Comparison of ENCODE assay signal across 27 cellular contexts in genomic region chr7:5020098-5020497, GRCh38.
"Had no signal": no experiment of that assay in that cellular context is flagged by ENCODE, and none has a peak within 500 bp of the region (broad histone marks: within the 10 kb centered on the region; RNA-seq: fewer than 3 reads in every experiment).

No MANE protein-coding gene starts in this region.

- H3K4me1 Mint-ChIP-seq: activated CD4-positive, alpha-beta memory T cell treated with anti-CD3 and anti-CD28 coated beads, Interleukin-2, amount 10 ng/mL, durations not matched to agents 7 days and 5 days; activated CD4-positive, alpha-beta T cell treated with anti-CD3 and anti-CD28 coated beads, Interleukin-2, amount 10 ng/mL, durations not matched to agents 7 days and 5 days; activated naive CD4-positive, alpha-beta T cell treated with anti-CD3 and anti-CD28 coated beads, Interleukin-2, amount 50 U/mL, for 24 hours had no signal

- H3K4me3 ChIP-seq: heart left ventricle had no signal

- H3K4me3 Mint-ChIP-seq: activated CD4-positive, alpha-beta memory T cell treated with anti-CD3 and anti-CD28 coated beads, Interleukin-2, amount 10 ng/mL, durations not matched to agents 7 days and 5 days; activated CD4-positive, alpha-beta T cell treated with anti-CD3 and anti-CD28 coated beads for 36 hours; activated CD4-positive, alpha-beta T cell treated with anti-CD3 and anti-CD28 coated beads, Interleukin-2, amount 10 ng/mL, durations not matched to agents 7 days and 5 days; activated naive CD4-positive, alpha-beta T cell treated with anti-CD3 and anti-CD28 coated beads for 36 hours; activated naive CD4-positive, alpha-beta T cell treated with anti-CD3 and anti-CD28 coated beads, Interleukin-2, amount 50 U/mL, for 24 hours; activated naive CD8-positive, alpha-beta T cell treated with anti-CD3 and anti-CD28 coated beads, Interleukin-2, amount 10 ng/mL, durations not matched to agents 7 days and 5 days; activated T-helper 1 cell treated with anti-CD3 and anti-CD28 coated beads, Interleukin-12 subunit alpha, Interleukin-12 subunit beta, Interleukin-2, Interleukin-4 antibody, amounts not matched to agents 30 ng/mL and 10 ng/mL and 1 ng/mL, durations not matched to agents 14 hours and 24 hours and 36 hours had no signal

- FAIRE-seq: astrocyte, colon, endometrium, frontal cortex had no signal

- H3K27ac ChIP-seq: brain microvascular endothelial cell, heart left ventricle had no signal

- H3K27me3 ChIP-seq: brain microvascular endothelial cell, heart left ventricle had no signal

- H3K4me1 ChIP-seq: heart left ventricle had no signal

- H3K27ac Mint-ChIP-seq: activated CD4-positive, alpha-beta memory T cell treated with anti-CD3 and anti-CD28 coated beads, Interleukin-2, amount 10 ng/mL, durations not matched to agents 7 days and 5 days; activated CD4-positive, alpha-beta T cell treated with anti-CD3 and anti-CD28 coated beads for 36 hours; activated CD4-positive, alpha-beta T cell treated with anti-CD3 and anti-CD28 coated beads, Interleukin-2, amount 10 ng/mL, durations not matched to agents 7 days and 5 days; activated naive CD4-positive, alpha-beta T cell treated with anti-CD3 and anti-CD28 coated beads for 36 hours; activated naive CD4-positive, alpha-beta T cell treated with anti-CD3 and anti-CD28 coated beads, Interleukin-2, amount 50 U/mL, for 24 hours; activated naive CD8-positive, alpha-beta T cell treated with anti-CD3 and anti-CD28 coated beads, Interleukin-2, amount 10 ng/mL, durations not matched to agents 7 days and 5 days; activated T-helper 1 cell treated with anti-CD3 and anti-CD28 coated beads, Interleukin-12 subunit alpha, Interleukin-12 subunit beta, Interleukin-2, Interleukin-4 antibody, amounts not matched to agents 30 ng/mL and 10 ng/mL and 1 ng/mL, durations not matched to agents 14 hours and 24 hours and 36 hours; activated T-helper 2 cell treated with anti-CD3 and anti-CD28 coated beads, Interferon-gamma antibody, Interleukin-2, Interleukin-4, amounts not matched to agents 10 μg/mL and 5 μg/mL and 100 μg/mL, durations not matched to agents 14 hours and 24 hours and 36 hours had no signal

- H3K36me3 ChIP-seq: brain microvascular endothelial cell had no signal

- H3K27me3 Mint-ChIP-seq: activated CD4-positive, alpha-beta memory T cell treated with anti-CD3 and anti-CD28 coated beads, Interleukin-2, amount 10 ng/mL, durations not matched to agents 7 days and 5 days; activated CD4-positive, alpha-beta T cell treated with anti-CD3 and anti-CD28 coated beads for 36 hours; activated CD4-positive, alpha-beta T cell treated with anti-CD3 and anti-CD28 coated beads, Interleukin-2, amount 10 ng/mL, durations not matched to agents 7 days and 5 days; activated naive CD4-positive, alpha-beta T cell treated with anti-CD3 and anti-CD28 coated beads, Interleukin-2, amount 50 U/mL, for 24 hours; activated naive CD8-positive, alpha-beta T cell treated with anti-CD3 and anti-CD28 coated beads, Interleukin-2, amount 10 ng/mL, durations not matched to agents 7 days and 5 days had no signal

- H3K9me3 ChIP-seq: heart left ventricle had no signal

- ATAC-seq: activated CD4-positive, alpha-beta T cell treated with anti-CD3 and anti-CD28 coated beads for 36 hours; esophagus mucosa; heart left ventricle had no signal

- DNase-seq: activated CD4-positive, alpha-beta memory T cell treated with anti-CD3 and anti-CD28 coated beads, Interleukin-2, amount 10 ng/mL, durations not matched to agents 7 days and 5 days; activated CD4-positive, alpha-beta T cell treated with anti-CD3 and anti-CD28 coated beads for 36 hours; activated CD4-positive, alpha-beta T cell treated with anti-CD3 and anti-CD28 coated beads, Interleukin-2, amount 10 ng/mL, durations not matched to agents 7 days and 5 days; activated CD4-positive, alpha-beta T cell treated with anti-CD3 and anti-CD28 coated beads, Interleukin-2, amount 50 U/mL, for 4 hours; activated CD4-positive, CD25-positive, alpha-beta regulatory T cell; activated CD4-positive, CD25-positive, alpha-beta regulatory T cell treated with anti-CD3 and anti-CD28 coated beads, Interleukin-2, amount 50 U/mL, for 72 hours; activated effector memory CD4-positive, alpha-beta T cell treated with anti-CD3 and anti-CD28 coated beads, Interleukin-2, amount 50 U/mL, for 16 hours; activated naive CD4-positive, alpha-beta T cell treated with anti-CD3 and anti-CD28 coated beads for 36 hours; activated naive CD8-positive, alpha-beta T cell treated with anti-CD3 and anti-CD28 coated beads, Interleukin-2, amount 10 ng/mL, durations not matched to agents 7 days and 5 days; activated T-cell treated with anti-CD3 and anti-CD28 coated beads, Interleukin-2, amount 50 U/mL, for 1 hour; activated T-cell treated with anti-CD3 and anti-CD28 coated beads, Interleukin-2, amount 50 U/mL, for 48 hours; amniotic stem cell; anterior cingulate cortex; brain microvascular endothelial cell; caudate nucleus; effector CD8-positive, alpha-beta T cell; foreskin fibroblast; heart left ventricle; T-helper 2 cell had no signal
